ENCODE assay signal across 1 cellular context in the genomic region with DNA sequence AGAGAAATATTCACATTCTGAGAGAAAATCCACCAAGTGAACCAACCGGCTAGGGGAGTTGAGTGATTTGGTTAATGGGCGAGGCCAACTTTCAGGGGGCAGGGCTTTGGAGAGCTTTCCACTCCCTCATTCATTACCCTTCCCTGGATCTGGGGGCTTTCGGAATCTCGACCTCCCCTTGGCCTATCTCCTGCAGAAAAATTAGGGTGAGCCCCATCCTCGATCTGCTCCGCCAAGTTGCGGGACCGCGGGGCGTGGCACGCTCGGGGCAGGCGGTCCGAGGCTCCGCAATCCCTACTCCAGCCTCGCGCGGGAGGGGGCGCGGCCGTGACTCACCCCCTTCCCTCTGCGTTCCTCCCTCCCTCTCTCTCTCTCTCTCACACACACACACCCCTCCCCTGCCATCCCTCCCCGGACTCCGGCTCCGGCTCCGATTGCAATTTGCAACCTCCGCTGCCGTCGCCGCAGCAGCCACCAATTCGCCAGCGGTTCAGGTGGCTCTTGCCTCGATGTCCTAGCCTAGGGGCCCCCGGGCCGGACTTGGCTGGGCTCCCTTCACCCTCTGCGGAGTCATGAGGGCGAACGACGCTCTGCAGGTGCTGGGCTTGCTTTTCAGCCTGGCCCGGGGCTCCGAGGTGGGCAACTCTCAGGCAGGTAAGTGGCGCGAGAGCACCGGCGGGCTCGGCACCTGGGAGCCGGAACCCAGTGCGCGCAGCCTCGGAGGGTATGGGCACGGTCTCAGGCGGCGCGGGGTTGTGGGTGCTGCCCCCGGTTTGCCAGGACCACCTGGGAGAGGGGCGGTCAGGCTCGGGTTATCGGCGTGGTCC.
TF ChIP-seq lines count a peak whose summit lies in the region.

TSS of gene ERBB3 (plus strand) at position 437 of the 827 bp plus-strand sequence. CDS start at position 573, 136 bp downstream.

TF ChIP-seq in HepG2, 621 proteins besides CTCF, POLR2A, EP300 and RAD21 (continued from another document and continues in another):
- TF ChIP-seq ZSCAN12 (CRISPR knock-in tag; IDR thresholded peaks at IDR 0.05) (no peak), ZNF672 (CRISPR knock-in tag; IDR thresholded peaks at IDR 0.05) (no peak), ZNF839 (CRISPR knock-in tag; IDR thresholded peaks at IDR 0.05; ENCODE audit: borderline replicate concordance) (no peak), ETV6 (CRISPR knock-in tag; conservative IDR thresholded peaks at IDR 0.05) (no peak), ZNF788 (CRISPR knock-in tag; IDR thresholded peaks at IDR 0.05; ENCODE audit: borderline replicate concordance) (peak; percentile 89), ZNF800 (CRISPR knock-in tag; IDR thresholded peaks at IDR 0.05) (no peak; the same call in 1 of the 2 replicates), XBP1 (CRISPR knock-in tag; IDR thresholded peaks at IDR 0.05) (no peak), IKZF5 (CRISPR knock-in tag; IDR thresholded peaks at IDR 0.05) (peak; percentile 48), ZBTB7A (CRISPR knock-in tag; IDR thresholded peaks at IDR 0.05) (no peak; the same call in 1 of the 2 replicates), SPEN (CRISPR knock-in tag; IDR thresholded peaks at IDR 0.05; ENCODE audit: low read depth) (0 out of 2 replicates have a peak, but pooled peaks have one; percentile 44), MIER2 (CRISPR knock-in tag; IDR thresholded peaks at IDR 0.05) (no peak), ZNF44 (CRISPR knock-in tag; IDR thresholded peaks at IDR 0.05) (0 out of 2 replicates have a peak, but pooled peaks have one; percentile 7), SALL2 (CRISPR knock-in tag; IDR thresholded peaks at IDR 0.05) (peak; percentile 72), ZNF282 (IDR thresholded peaks at IDR 0.05; ENCODE audit: partially characterized antibody) (no peak), ZNF124 (CRISPR knock-in tag; IDR thresholded peaks at IDR 0.05) (no peak), TOPORS (CRISPR knock-in tag; IDR thresholded peaks at IDR 0.05) (no peak; the same call in 1 of the 2 replicates), SIN3B (IDR thresholded peaks at IDR 0.05; ENCODE audit: low read length) (no peak), ZNF773 (CRISPR knock-in tag; IDR thresholded peaks at IDR 0.05; ENCODE audit: borderline replicate concordance) (peak; percentile 21; the same call in 1 of the 2 replicates), SKIL (CRISPR knock-in tag; IDR thresholded peaks at IDR 0.05; ENCODE audit: borderline replicate concordance) (peak; percentile 61; the same call in 1 of the 2 replicates), LRRFIP1 (CRISPR knock-in tag; conservative IDR thresholded peaks at IDR 0.05) (no peak), SALL1 (CRISPR knock-in tag; IDR thresholded peaks at IDR 0.05) (peak; percentile 72), MZF1 (CRISPR knock-in tag; IDR thresholded peaks at IDR 0.05; ENCODE audit: borderline replicate concordance) (no peak), IRX3 (CRISPR knock-in tag; IDR thresholded peaks at IDR 0.05; ENCODE audit: borderline replicate concordance, low read depth) (peak; percentile 83)
- TF ChIP-seq, protein P1, sequence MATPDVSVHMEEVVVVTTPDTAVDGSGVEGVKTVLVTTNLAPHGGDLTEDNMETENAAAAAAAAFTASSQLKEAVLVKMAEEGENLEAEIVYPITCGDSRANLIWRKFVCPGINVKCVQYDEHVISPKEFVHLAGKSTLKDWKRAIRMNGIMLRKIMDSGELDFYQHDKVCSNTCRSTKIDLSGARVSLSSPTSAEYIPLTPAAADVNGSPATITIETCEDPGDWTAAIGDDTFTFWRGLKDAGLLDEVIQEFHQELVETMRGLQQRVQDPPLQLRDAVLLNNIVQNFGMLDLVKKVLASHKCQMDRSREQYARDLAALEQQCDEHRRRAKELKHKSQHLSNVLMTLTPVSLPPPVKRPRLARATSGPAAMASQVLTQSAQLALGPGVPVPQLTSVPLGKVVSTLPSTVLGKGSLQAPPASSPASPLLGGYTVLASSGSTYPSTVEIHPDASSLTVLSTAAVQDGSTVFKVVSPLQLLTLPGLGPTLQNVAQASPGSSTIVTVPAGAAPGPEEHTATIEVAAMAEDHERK (CRISPR knock-in tag; IDR thresholded peaks at IDR 0.05; ENCODE audit: low read depth) = no peak
- TF ChIP-seq, protein P2, sequence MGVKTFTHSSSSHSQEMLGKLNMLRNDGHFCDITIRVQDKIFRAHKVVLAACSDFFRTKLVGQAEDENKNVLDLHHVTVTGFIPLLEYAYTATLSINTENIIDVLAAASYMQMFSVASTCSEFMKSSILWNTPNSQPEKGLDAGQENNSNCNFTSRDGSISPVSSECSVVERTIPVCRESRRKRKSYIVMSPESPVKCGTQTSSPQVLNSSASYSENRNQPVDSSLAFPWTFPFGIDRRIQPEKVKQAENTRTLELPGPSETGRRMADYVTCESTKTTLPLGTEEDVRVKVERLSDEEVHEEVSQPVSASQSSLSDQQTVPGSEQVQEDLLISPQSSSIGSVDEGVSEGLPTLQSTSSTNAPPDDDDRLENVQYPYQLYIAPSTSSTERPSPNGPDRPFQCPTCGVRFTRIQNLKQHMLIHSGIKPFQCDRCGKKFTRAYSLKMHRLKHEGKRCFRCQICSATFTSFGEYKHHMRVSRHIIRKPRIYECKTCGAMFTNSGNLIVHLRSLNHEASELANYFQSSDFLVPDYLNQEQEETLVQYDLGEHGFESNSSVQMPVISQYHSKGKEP (CRISPR knock-in tag; IDR thresholded peaks at IDR 0.05) = no peak
- TF ChIP-seq, protein P3, sequence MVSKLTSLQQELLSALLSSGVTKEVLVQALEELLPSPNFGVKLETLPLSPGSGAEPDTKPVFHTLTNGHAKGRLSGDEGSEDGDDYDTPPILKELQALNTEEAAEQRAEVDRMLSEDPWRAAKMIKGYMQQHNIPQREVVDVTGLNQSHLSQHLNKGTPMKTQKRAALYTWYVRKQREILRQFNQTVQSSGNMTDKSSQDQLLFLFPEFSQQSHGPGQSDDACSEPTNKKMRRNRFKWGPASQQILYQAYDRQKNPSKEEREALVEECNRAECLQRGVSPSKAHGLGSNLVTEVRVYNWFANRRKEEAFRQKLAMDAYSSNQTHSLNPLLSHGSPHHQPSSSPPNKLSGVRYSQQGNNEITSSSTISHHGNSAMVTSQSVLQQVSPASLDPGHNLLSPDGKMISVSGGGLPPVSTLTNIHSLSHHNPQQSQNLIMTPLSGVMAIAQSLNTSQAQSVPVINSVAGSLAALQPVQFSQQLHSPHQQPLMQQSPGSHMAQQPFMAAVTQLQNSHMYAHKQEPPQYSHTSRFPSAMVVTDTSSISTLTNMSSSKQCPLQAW (CRISPR knock-in tag; IDR thresholded peaks at IDR 0.05) = peak; percentile 54
- TF ChIP-seq, protein P4, sequence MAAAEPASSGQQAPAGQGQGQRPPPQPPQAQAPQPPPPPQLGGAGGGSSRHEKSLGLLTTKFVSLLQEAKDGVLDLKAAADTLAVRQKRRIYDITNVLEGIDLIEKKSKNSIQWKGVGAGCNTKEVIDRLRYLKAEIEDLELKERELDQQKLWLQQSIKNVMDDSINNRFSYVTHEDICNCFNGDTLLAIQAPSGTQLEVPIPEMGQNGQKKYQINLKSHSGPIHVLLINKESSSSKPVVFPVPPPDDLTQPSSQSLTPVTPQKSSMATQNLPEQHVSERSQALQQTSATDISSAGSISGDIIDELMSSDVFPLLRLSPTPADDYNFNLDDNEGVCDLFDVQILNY (CRISPR knock-in tag; conservative IDR thresholded peaks at IDR 0.05) = no peak
- TF ChIP-seq, protein P5, sequence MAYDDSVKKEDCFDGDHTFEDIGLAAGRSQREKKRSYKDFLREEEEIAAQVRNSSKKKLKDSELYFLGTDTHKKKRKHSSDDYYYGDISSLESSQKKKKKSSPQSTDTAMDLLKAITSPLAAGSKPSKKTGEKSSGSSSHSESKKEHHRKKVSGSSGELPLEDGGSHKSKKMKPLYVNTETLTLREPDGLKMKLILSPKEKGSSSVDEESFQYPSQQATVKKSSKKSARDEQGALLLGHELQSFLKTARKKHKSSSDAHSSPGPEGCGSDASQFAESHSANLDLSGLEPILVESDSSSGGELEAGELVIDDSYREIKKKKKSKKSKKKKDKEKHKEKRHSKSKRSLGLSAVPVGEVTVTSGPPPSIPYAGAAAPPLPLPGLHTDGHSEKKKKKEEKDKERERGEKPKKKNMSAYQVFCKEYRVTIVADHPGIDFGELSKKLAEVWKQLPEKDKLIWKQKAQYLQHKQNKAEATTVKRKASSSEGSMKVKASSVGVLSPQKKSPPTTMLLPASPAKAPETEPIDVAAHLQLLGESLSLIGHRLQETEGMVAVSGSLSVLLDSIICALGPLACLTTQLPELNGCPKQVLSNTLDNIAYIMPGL (CRISPR knock-in tag; IDR thresholded peaks at IDR 0.05; ENCODE audit: borderline replicate concordance in 1 of 2, low read depth in 1 of 2) = peak in 1 of 2 experiments; percentile 86; a peak in 2 of 4 replicates
- TF ChIP-seq, protein P6, sequence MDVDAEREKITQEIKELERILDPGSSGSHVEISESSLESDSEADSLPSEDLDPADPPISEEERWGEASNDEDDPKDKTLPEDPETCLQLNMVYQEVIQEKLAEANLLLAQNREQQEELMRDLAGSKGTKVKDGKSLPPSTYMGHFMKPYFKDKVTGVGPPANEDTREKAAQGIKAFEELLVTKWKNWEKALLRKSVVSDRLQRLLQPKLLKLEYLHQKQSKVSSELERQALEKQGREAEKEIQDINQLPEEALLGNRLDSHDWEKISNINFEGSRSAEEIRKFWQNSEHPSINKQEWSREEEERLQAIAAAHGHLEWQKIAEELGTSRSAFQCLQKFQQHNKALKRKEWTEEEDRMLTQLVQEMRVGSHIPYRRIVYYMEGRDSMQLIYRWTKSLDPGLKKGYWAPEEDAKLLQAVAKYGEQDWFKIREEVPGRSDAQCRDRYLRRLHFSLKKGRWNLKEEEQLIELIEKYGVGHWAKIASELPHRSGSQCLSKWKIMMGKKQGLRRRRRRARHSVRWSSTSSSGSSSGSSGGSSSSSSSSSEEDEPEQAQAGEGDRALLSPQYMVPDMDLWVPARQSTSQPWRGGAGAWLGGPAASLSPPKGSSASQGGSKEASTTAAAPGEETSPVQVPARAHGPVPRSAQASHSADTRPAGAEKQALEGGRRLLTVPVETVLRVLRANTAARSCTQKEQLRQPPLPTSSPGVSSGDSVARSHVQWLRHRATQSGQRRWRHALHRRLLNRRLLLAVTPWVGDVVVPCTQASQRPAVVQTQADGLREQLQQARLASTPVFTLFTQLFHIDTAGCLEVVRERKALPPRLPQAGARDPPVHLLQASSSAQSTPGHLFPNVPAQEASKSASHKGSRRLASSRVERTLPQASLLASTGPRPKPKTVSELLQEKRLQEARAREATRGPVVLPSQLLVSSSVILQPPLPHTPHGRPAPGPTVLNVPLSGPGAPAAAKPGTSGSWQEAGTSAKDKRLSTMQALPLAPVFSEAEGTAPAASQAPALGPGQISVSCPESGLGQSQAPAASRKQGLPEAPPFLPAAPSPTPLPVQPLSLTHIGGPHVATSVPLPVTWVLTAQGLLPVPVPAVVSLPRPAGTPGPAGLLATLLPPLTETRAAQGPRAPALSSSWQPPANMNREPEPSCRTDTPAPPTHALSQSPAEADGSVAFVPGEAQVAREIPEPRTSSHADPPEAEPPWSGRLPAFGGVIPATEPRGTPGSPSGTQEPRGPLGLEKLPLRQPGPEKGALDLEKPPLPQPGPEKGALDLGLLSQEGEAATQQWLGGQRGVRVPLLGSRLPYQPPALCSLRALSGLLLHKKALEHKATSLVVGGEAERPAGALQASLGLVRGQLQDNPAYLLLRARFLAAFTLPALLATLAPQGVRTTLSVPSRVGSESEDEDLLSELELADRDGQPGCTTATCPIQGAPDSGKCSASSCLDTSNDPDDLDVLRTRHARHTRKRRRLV (CRISPR knock-in tag; IDR thresholded peaks at IDR 0.05) = peak; percentile 35; the same call in 1 of the 2 replicates
